8 cellular contexts compared by ENCODE assay signal in the genomic region with DNA sequence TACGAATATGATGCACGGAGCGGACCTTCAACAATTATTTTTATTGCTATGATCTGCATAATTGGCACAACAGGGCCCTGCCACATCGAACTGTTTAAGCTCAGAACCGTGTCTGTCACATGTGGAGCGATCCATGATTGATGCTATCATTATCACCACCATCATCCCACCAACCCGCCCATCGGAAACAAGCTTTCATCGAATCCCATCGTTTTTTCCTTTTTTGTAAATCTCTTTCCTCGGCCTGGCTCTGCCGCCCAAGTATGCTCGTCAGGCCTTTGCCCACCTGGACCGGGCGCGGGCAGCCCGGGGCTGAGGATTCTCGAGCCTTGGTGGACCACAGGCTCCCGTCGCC. TPM values are rescaled to one million over a fixed set of nuclear protein-coding genes. Genes with fewer than 3 reads are reported as not detected.
DNase-seq lines count a peak whose midpoint lies in the region; ATAC-seq and TF ChIP-seq lines count a peak whose summit lies in the region.

No MANE protein-coding gene starts in this region.

- peak overlapping the region; percentile 99 for H3K4me3 Mint-ChIP-seq in memory B cell

- no peaks in the 10 kb centered on the region for H3K9me3 Mint-ChIP-seq in activated naive CD4-positive, alpha-beta T cell treated with anti-CD3 and anti-CD28 coated beads, Interleukin-2, amount 50 U/mL, for 72 hours
- no peaks in the 10 kb centered on the region for H3K9me3 Mint-ChIP-seq in memory B cell

- peak overlapping the region; percentile 66 for H3K4me3 ChIP-seq in AG04449 (ENCODE audit: low read depth, low read length)

- no peaks in the 10 kb centered on the region for H3K27me3 Mint-ChIP-seq in memory B cell

- DNase-seq in AG04449 (ENCODE audit: low read depth, low spot score) (no peak), memory B cell (ENCODE audit: low spot score in 2 of 2) (no peak), COLO668 (lab: John Stamatoyannopoulos, UW; ENCODE audit: unreplicated experiment) (no peak)
- DNase-seq in activated naive CD4-positive, alpha-beta T cell treated with anti-CD3 and anti-CD28 coated beads, Interleukin-2, amount 50 U/mL, for 72 hours (ENCODE audit: low spot score in 2 of 2), result no peak
- no peak for DNase-seq in effector CD4-positive, alpha-beta T cell
- DNase-seq in stimulated activated CD4-positive, alpha-beta T cell treated with anti-CD3 and anti-CD28 coated beads, Interleukin-2, amount 100 ng/mL, for 24 hours, result no peak

- peak overlapping the region; percentile 80 to 98 for H3K27ac Mint-ChIP-seq in activated naive CD4-positive, alpha-beta T cell treated with anti-CD3 and anti-CD28 coated beads, Interleukin-2, amount 50 U/mL, for 72 hours
- peak overlapping the region; percentile 91 for H3K27ac Mint-ChIP-seq in memory B cell

- ATAC-seq in GM21576 (IDR thresholded peaks at IDR 0.05; ENCODE audit: unreplicated experiment), result peak; percentile 1
- peak; percentile 11 to 13 for ATAC-seq in activated naive CD4-positive, alpha-beta T cell treated with anti-CD3 and anti-CD28 coated beads, Interleukin-2, amount 50 U/mL, for 72 hours
- no peak for ATAC-seq in memory B cell (ENCODE audit: low read depth)
- ATAC-seq in HG03342 (IDR thresholded peaks at IDR 0.05; ENCODE audit: unreplicated experiment), result no peak

- peaks cover 7% of the 10 kb centered on the region for H3K4me1 Mint-ChIP-seq in memory B cell

- CTCF ChIA-PET in AG04449 (lab: Yijun Ruan, JAX), result interaction anchor here (1.4 to 2.3 kb wide), 3 partner anchors 14 to 129 kb away, joined by 4 to 11 read pairs (median 7); a partner anchor contains a TSS

- H3K36me3 Mint-ChIP-seq in activated naive CD4-positive, alpha-beta T cell treated with anti-CD3 and anti-CD28 coated beads, Interleukin-2, amount 50 U/mL, for 72 hours, result peaks cover 0 to 4% of the 10 kb centered on the region in 2 donors
- peaks cover 7% of the 10 kb centered on the region for H3K36me3 Mint-ChIP-seq in memory B cell

- no peak for TF ChIP-seq CTCF in AG04449 (IDR thresholded peaks at IDR 0.05; ENCODE audit: insufficient read depth, low read length, missing control alignments)

- POLR2A ChIA-PET in AG04449 (lab: Yijun Ruan, JAX), result interaction anchor here (0.6 to 1.0 kb wide), 2 partner anchors 55 to 62 kb away, joined by 3 to 4 read pairs; a partner anchor contains a TSS

RNA-seq across cellular contexts. Expression of a gene that starts 0.5 kb away (rescaled TPM):
- total RNA-seq in activated naive CD4-positive, alpha-beta T cell treated with anti-CD3 and anti-CD28 coated beads, Interleukin-2, amount 50 U/mL, for 72 hours, result 10 to 100 TPM; 59.0 to 90.0 TPM

RNA-seq across cellular contexts. Expression of a gene that starts 13.6 kb away (rescaled TPM):
- under 1 TPM in 1 of 2 donors, not detected in 1; 0.34 TPM for total RNA-seq in activated naive CD4-positive, alpha-beta T cell treated with anti-CD3 and anti-CD28 coated beads, Interleukin-2, amount 50 U/mL, for 72 hours

RNA-seq across cellular contexts. Expression of a gene that starts 45.8 kb away (rescaled TPM):
- 10 to 100 TPM; 29.4 to 57.9 TPM for total RNA-seq in activated naive CD4-positive, alpha-beta T cell treated with anti-CD3 and anti-CD28 coated beads, Interleukin-2, amount 50 U/mL, for 72 hours

RNA-seq across cellular contexts. Expression of a gene that starts 45.9 kb away (rescaled TPM):
- 10 to 100 TPM in 1 of 2 donors, 1 to 10 TPM in 1; 5.1 to 10.5 TPM for total RNA-seq in activated naive CD4-positive, alpha-beta T cell treated with anti-CD3 and anti-CD28 coated beads, Interleukin-2, amount 50 U/mL, for 72 hours

RNA-seq across cellular contexts. Expression of a gene that starts 54.3 kb away (rescaled TPM):
- total RNA-seq in activated naive CD4-positive, alpha-beta T cell treated with anti-CD3 and anti-CD28 coated beads, Interleukin-2, amount 50 U/mL, for 72 hours, result 10 to 100 TPM in 1 of 2 donors, 1 to 10 TPM in 1; 9.7 to 14.5 TPM

Comparison
In these comparisons a context has a peak if more than half of its experiments do, and no peak if none do; other contexts are left out.
1. ATAC-seq: peak in GM21576 (single experiment) and activated naive CD4-positive, alpha-beta T cell treated with anti-CD3 and anti-CD28 coated beads, Interleukin-2, amount 50 U/mL, for 72 hours (2 of 2); none in memory B cell (single experiment) and HG03342 (single experiment).